ENCODE assay signal across 9 cellular contexts in the genomic region with DNA sequence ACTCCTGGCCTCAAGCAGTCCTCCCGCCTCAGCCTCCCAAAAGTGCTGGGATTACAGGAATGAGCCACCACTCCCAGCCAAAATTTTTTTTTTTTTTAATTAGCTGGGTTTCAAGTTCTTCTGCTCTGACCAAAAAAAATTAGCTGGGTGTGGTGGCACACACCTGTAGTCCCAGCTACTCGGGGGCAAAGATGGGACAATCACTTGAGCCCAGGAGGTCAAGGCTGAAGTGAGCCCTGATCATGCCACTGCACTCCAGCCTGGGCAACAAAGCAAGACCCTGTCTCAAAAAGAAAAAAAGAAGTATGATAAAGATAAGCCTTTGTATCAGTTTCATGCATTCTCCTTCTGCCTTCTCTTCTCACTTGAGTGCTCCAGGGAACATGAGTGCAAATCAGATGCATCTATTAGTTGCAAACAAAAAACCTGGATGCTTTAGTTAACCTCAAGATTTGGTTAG. TPM values are rescaled to one million over a fixed set of nuclear protein-coding genes. Genes with fewer than 3 reads are reported as not detected.
A peak's percentile ranks its signal among the peaks of the same experiment; 100 is the strongest.
DNase-seq lines count a peak whose midpoint lies in the region; ATAC-seq and TF ChIP-seq lines count a peak whose summit lies in the region.
"Had no signal": no experiment of that assay in that cellular context is flagged by ENCODE, and none has a peak within 500 bp of the region (broad histone marks: within the 10 kb centered on the region; RNA-seq: fewer than 3 reads in every experiment).

No MANE protein-coding gene starts in this region.

- H3K27me3 ChIP-seq in hepatocyte, result no peaks in the 10 kb centered on the region
- H3K27me3 ChIP-seq: SJCRH30 had no signal

- peak overlapping the region; percentile 82 for H3K4me2 ChIP-seq in hepatocyte

- H3K27ac Mint-ChIP-seq in activated CD8-positive, alpha-beta T cell treated with anti-CD3 and anti-CD28 coated beads, Interleukin-2, amount 10 ng/mL, durations not matched to agents 7 days and 5 days, result peak overlapping the region; percentile 12
- no peak overlapping the region for H3K27ac Mint-ChIP-seq in activated CD8-positive, alpha-beta T cell treated with anti-CD3 and anti-CD28 coated beads for 36 hours
- H3K27ac Mint-ChIP-seq in stimulated activated naive B cell treated with anti-CD40 and anti-IgM and Interleukin-4, amounts not matched to agents 10 μg/mL and 1 μg/mL and 100 μg/mL, for 72 hours, result peak overlapping the region; percentile 51

- peaks cover 12% of the 10 kb centered on the region for H3K4me1 ChIP-seq in hepatocyte (ENCODE audit: insufficient read depth)
- H3K4me1 ChIP-seq: SJCRH30 had no signal

- no peaks in the 10 kb centered on the region for H3K9me3 Mint-ChIP-seq in activated CD8-positive, alpha-beta T cell treated with anti-CD3 and anti-CD28 coated beads, Interleukin-2, amount 10 ng/mL, durations not matched to agents 7 days and 5 days (ENCODE audit: insufficient read depth)
- H3K9me3 Mint-ChIP-seq in activated CD8-positive, alpha-beta T cell treated with anti-CD3 and anti-CD28 coated beads for 36 hours, result no peaks in the 10 kb centered on the region
- no peaks in the 10 kb centered on the region for H3K9me3 Mint-ChIP-seq in stimulated activated naive B cell treated with anti-CD40 and anti-IgM and Interleukin-4, amounts not matched to agents 10 μg/mL and 1 μg/mL and 100 μg/mL, for 72 hours

- no peak overlapping the region for H2AFZ ChIP-seq in hepatocyte

- no peaks in the 10 kb centered on the region for H4K20me1 ChIP-seq in hepatocyte (ENCODE audit: insufficient read depth, poor library complexity, severe bottlenecking)

- WGBS in hepatocyte (ENCODE audit: low lambda C conversion rate, missing lambda C conversion rate), result 76% methylated on average over 2 of the region's 2 CpGs

- no peak overlapping the region for H3K9ac ChIP-seq in SK-N-MC (ENCODE audit: insufficient read length)

- peak overlapping the region; percentile 77 for H3K27ac ChIP-seq in SK-N-MC
- peak overlapping the region; percentile 87 for H3K27ac ChIP-seq in hepatocyte
- H3K27ac ChIP-seq: SJCRH30 had no signal

- no peaks in the 10 kb centered on the region for H3K36me3 ChIP-seq in SK-N-MC (ENCODE audit: insufficient read depth, low read length)
- no peaks in the 10 kb centered on the region for H3K36me3 ChIP-seq in hepatocyte (replicated peaks; ENCODE audit: insufficient read depth, low read depth)
- H3K36me3 ChIP-seq: SJCRH30 had no signal

- no peak for ATAC-seq in activated CD8-positive, alpha-beta T cell treated with anti-CD3 and anti-CD28 coated beads, Interleukin-2, amount 10 ng/mL, durations not matched to agents 7 days and 5 days
- no peak for ATAC-seq in activated CD8-positive, alpha-beta T cell treated with anti-CD3 and anti-CD28 coated beads for 36 hours
- ATAC-seq in stimulated activated naive B cell treated with anti-CD40 and anti-IgM and Interleukin-4, amounts not matched to agents 10 μg/mL and 1 μg/mL and 100 μg/mL, for 72 hours (replicated peaks), result no peak

- no peak overlapping the region for H3K4me3 Mint-ChIP-seq in activated CD8-positive, alpha-beta T cell treated with anti-CD3 and anti-CD28 coated beads, Interleukin-2, amount 10 ng/mL, durations not matched to agents 7 days and 5 days
- H3K4me3 Mint-ChIP-seq in activated CD8-positive, alpha-beta T cell treated with anti-CD3 and anti-CD28 coated beads for 36 hours, result no peak overlapping the region
- H3K4me3 Mint-ChIP-seq in stimulated activated naive B cell treated with anti-CD40 and anti-IgM and Interleukin-4, amounts not matched to agents 10 μg/mL and 1 μg/mL and 100 μg/mL, for 72 hours, result no peak overlapping the region

- no peaks in the 10 kb centered on the region for H3K36me3 Mint-ChIP-seq in activated CD8-positive, alpha-beta T cell treated with anti-CD3 and anti-CD28 coated beads, Interleukin-2, amount 10 ng/mL, durations not matched to agents 7 days and 5 days (ENCODE audit: low read depth)
- H3K36me3 Mint-ChIP-seq in activated CD8-positive, alpha-beta T cell treated with anti-CD3 and anti-CD28 coated beads for 36 hours (ENCODE audit: low read depth), result no peaks in the 10 kb centered on the region
- peaks cover 7 to 20% of the 10 kb centered on the region in 2 donors for H3K36me3 Mint-ChIP-seq in stimulated activated naive B cell treated with anti-CD40 and anti-IgM and Interleukin-4, amounts not matched to agents 10 μg/mL and 1 μg/mL and 100 μg/mL, for 72 hours

- no peak overlapping the region for H3K4me3 ChIP-seq in SK-N-MC
- H3K4me3 ChIP-seq in hepatocyte, result no peak overlapping the region
- H3K4me3 ChIP-seq: SJCRH30 had no signal

- POLR2A ChIA-PET in activated CD8-positive, alpha-beta T cell treated with anti-CD3 and anti-CD28 coated beads, Interleukin-2, amount 10 ng/mL, durations not matched to agents 7 days and 5 days (lab: Charles Lee), result interaction anchor here (1.4 kb wide), 1 partner anchor 30 kb away, joined by 6 read pairs; the partner anchor contains the start of gene NOB1
- POLR2A ChIA-PET in activated CD8-positive, alpha-beta T cell treated with anti-CD3 and anti-CD28 coated beads for 36 hours (lab: Charles Lee), result interaction anchor here (0.6 to 1.6 kb wide), 3 partner anchors 17 to 30 kb away, joined by 3 to 9 read pairs (median 3); partner anchors contain the start of gene NOB1

- no peak for TF ChIP-seq CTCF in activated CD8-positive, alpha-beta T cell treated with anti-CD3 and anti-CD28 coated beads for 36 hours (IDR thresholded peaks at IDR 0.05)
- TF ChIP-seq CTCF in hepatocyte (IDR thresholded peaks at IDR 0.05; ENCODE audit: poor library complexity), result no peak

- peaks cover 51% of the 10 kb centered on the region for H3K4me1 Mint-ChIP-seq in activated CD8-positive, alpha-beta T cell treated with anti-CD3 and anti-CD28 coated beads, Interleukin-2, amount 10 ng/mL, durations not matched to agents 7 days and 5 days (ENCODE audit: low read depth)
- H3K4me1 Mint-ChIP-seq in activated CD8-positive, alpha-beta T cell treated with anti-CD3 and anti-CD28 coated beads for 36 hours (ENCODE audit: low read depth), result peaks cover 22% of the 10 kb centered on the region
- H3K4me1 Mint-ChIP-seq in stimulated activated naive B cell treated with anti-CD40 and anti-IgM and Interleukin-4, amounts not matched to agents 10 μg/mL and 1 μg/mL and 100 μg/mL, for 72 hours, result peaks cover 28 to 38% of the 10 kb centered on the region in 2 donors

- CTCF ChIA-PET in activated CD8-positive, alpha-beta T cell treated with anti-CD3 and anti-CD28 coated beads, Interleukin-2, amount 10 ng/mL, durations not matched to agents 7 days and 5 days (lab: Charles Lee), result interaction anchor here (0.8 to 3.6 kb wide), 3 partner anchors 14 to 328 kb away, joined by 3 to 43 read pairs (median 12); partner anchors contain the start of gene NOB1
- CTCF ChIA-PET in activated CD8-positive, alpha-beta T cell treated with anti-CD3 and anti-CD28 coated beads for 36 hours (lab: Charles Lee), result interaction anchor here (0.8 to 4.8 kb wide), 5 partner anchors 10 to 30 kb away, joined by 3 to 31 read pairs (median 11); partner anchors contain the start of gene NOB1

- intact Hi-C loops in activated CD8-positive, alpha-beta T cell treated with anti-CD3 and anti-CD28 coated beads for 36 hours (cut with micrococcal nuclease), result no loop called here

- H3K9me2 ChIP-seq in hepatocyte (replicated peaks; ENCODE audit: insufficient read depth), result no peaks in the 10 kb centered on the region

- no peaks in the 10 kb centered on the region for H3K27me3 Mint-ChIP-seq in activated CD8-positive, alpha-beta T cell treated with anti-CD3 and anti-CD28 coated beads, Interleukin-2, amount 10 ng/mL, durations not matched to agents 7 days and 5 days (ENCODE audit: low read depth)
- H3K27me3 Mint-ChIP-seq in activated CD8-positive, alpha-beta T cell treated with anti-CD3 and anti-CD28 coated beads for 36 hours, result no peaks in the 10 kb centered on the region
- H3K27me3 Mint-ChIP-seq in stimulated activated naive B cell treated with anti-CD40 and anti-IgM and Interleukin-4, amounts not matched to agents 10 μg/mL and 1 μg/mL and 100 μg/mL, for 72 hours, result no peaks in the 10 kb centered on the region

- peaks cover 21% of the 10 kb centered on the region for H3K79me2 ChIP-seq in hepatocyte

- no peak for DNase-seq in activated CD8-positive, alpha-beta T cell treated with anti-CD3 and anti-CD28 coated beads, Interleukin-2, amount 10 ng/mL, durations not matched to agents 7 days and 5 days
- no peak for DNase-seq in activated CD8-positive, alpha-beta T cell treated with anti-CD3 and anti-CD28 coated beads for 36 hours
- DNase-seq in SK-N-MC (ENCODE audit: low read depth, low spot score) (no peak), hepatocyte (ENCODE audit: low spot score) (no peak), GM19240 (ENCODE audit: insufficient read length, low spot score) (no peak), NCI-H2227 (lab: John Stamatoyannopoulos, UW; ENCODE audit: unreplicated experiment) (no peak), SW 1271 (lab: John Stamatoyannopoulos, UW) (no peak)
- no peak for DNase-seq in stimulated activated naive B cell treated with anti-CD40 and anti-IgM and Interleukin-4, amounts not matched to agents 10 μg/mL and 1 μg/mL and 100 μg/mL, for 72 hours

- H3K9me3 ChIP-seq in SK-N-MC (ENCODE audit: low read depth, low read length) (no peaks in the 10 kb centered on the region), hepatocyte (ENCODE audit: low read depth) (no peaks in the 10 kb centered on the region)
- H3K9me3 ChIP-seq: SJCRH30 had no signal

RNA-seq across cellular contexts. Expression of gene NQO1, which starts 1.9 kb away (rescaled TPM):
- total RNA-seq in activated CD8-positive, alpha-beta T cell treated with anti-CD3 and anti-CD28 coated beads, Interleukin-2, amount 10 ng/mL, durations not matched to agents 7 days and 5 days, result 10 to 100 TPM; 18.3 to 20.1 TPM
- total RNA-seq in activated CD8-positive, alpha-beta T cell treated with anti-CD3 and anti-CD28 coated beads for 36 hours, result 1 to 10 TPM; 7.6 to 8.1 TPM
- total RNA-seq in hepatocyte, result 131 and 132 TPM in 2 replicates
- polyA plus RNA-seq in hepatocyte, result 142 and 169 TPM in 2 replicates

RNA-seq across cellular contexts. Expression of gene NOB1, which starts 30.3 kb away (rescaled TPM):
- total RNA-seq in activated CD8-positive, alpha-beta T cell treated with anti-CD3 and anti-CD28 coated beads, Interleukin-2, amount 10 ng/mL, durations not matched to agents 7 days and 5 days, result 10 to 100 TPM; 53.3 to 58.8 TPM
- total RNA-seq in activated CD8-positive, alpha-beta T cell treated with anti-CD3 and anti-CD28 coated beads for 36 hours, result 100 to 1,000 TPM; 139 to 146 TPM
- 23.9 and 34.6 TPM in 2 replicates for total RNA-seq in hepatocyte
- 25.1 and 28.0 TPM in 2 replicates for polyA plus RNA-seq in hepatocyte

RNA-seq across cellular contexts. Expression of gene WWP2, which starts 37.7 kb away (rescaled TPM):
- 10 to 100 TPM; 60.1 to 64.5 TPM for total RNA-seq in activated CD8-positive, alpha-beta T cell treated with anti-CD3 and anti-CD28 coated beads, Interleukin-2, amount 10 ng/mL, durations not matched to agents 7 days and 5 days
- 10 to 100 TPM; 30.7 to 35.1 TPM for total RNA-seq in activated CD8-positive, alpha-beta T cell treated with anti-CD3 and anti-CD28 coated beads for 36 hours
- 19.9 and 26.2 TPM in 2 replicates for total RNA-seq in hepatocyte
- 19.1 and 23.1 TPM in 2 replicates for polyA plus RNA-seq in hepatocyte
